ENCODE assay signal across 10 cellular contexts in genomic region chr18:62844850-62845643, GRCh38.
DNase-seq lines count a peak whose midpoint lies in the region; ATAC-seq, FAIRE-seq and TF ChIP-seq lines count a peak whose summit lies in the region.
"Had no signal": no experiment of that assay in that cellular context is flagged by ENCODE, and none has a peak within 500 bp of the region (broad histone marks: within the 10 kb centered on the region; RNA-seq: fewer than 3 reads in every experiment).

No MANE protein-coding gene starts in this region.

- no peak for FAIRE-seq in urothelium cell line (lab: Jason Lieb, UNC)

- no peaks in the 10 kb centered on the region for H3K36me3 ChIP-seq in cardiac muscle cell
- H3K36me3 ChIP-seq in right atrium auricular region, result no peaks in the 10 kb centered on the region
- H3K36me3 ChIP-seq in spleen, result no peaks in the 10 kb centered on the region

- H3K36me3 Mint-ChIP-seq in activated CD4-positive, alpha-beta memory T cell treated with anti-CD3 and anti-CD28 coated beads for 36 hours, result peaks cover 4% of the 10 kb centered on the region
- H3K36me3 Mint-ChIP-seq in stimulated activated naive B cell treated with anti-CD40 and anti-IgM and Interleukin-4, amounts not matched to agents 10 μg/mL and 1 μg/mL and 100 μg/mL, for 72 hours, result peaks cover 17% of the 10 kb centered on the region in 2 donors
- H3K36me3 Mint-ChIP-seq: memory B cell had no signal

- no peaks in the 10 kb centered on the region for H3K27me3 Mint-ChIP-seq in activated CD4-positive, alpha-beta memory T cell treated with anti-CD3 and anti-CD28 coated beads for 36 hours
- H3K27me3 Mint-ChIP-seq in stimulated activated naive B cell treated with anti-CD40 and anti-IgM and Interleukin-4, amounts not matched to agents 10 μg/mL and 1 μg/mL and 100 μg/mL, for 72 hours, result no peaks in the 10 kb centered on the region
- H3K27me3 Mint-ChIP-seq: memory B cell had no signal

- H3K4me3 ChIP-seq in cardiac muscle cell, result no peak overlapping the region
- no peak overlapping the region for H3K4me3 ChIP-seq in right atrium auricular region
- H3K4me3 ChIP-seq in spleen, result no peak overlapping the region

- H3K27me3 ChIP-seq in cardiac muscle cell (no peaks in the 10 kb centered on the region), right atrium auricular region (no peaks in the 10 kb centered on the region), spleen (replicated peaks in 1 of 7) (no peaks in the 10 kb centered on the region)

- peak overlapping the region; percentile 90 for H3K27ac Mint-ChIP-seq in activated CD4-positive, alpha-beta memory T cell treated with anti-CD3 and anti-CD28 coated beads for 36 hours
- H3K27ac Mint-ChIP-seq in stimulated activated naive B cell treated with anti-CD40 and anti-IgM and Interleukin-4, amounts not matched to agents 10 μg/mL and 1 μg/mL and 100 μg/mL, for 72 hours, result peak overlapping the region; percentile 73
- H3K27ac Mint-ChIP-seq: memory B cell had no signal

- POLR2A ChIA-PET in activated CD4-positive, alpha-beta memory T cell treated with anti-CD3 and anti-CD28 coated beads for 36 hours (lab: Charles Lee), result interaction anchor here (1.2 kb wide), 1 partner anchor 128 kb away, joined by 5 read pairs; no protein-coding TSS in a partner anchor

- DNase-seq in cardiac muscle cell (ENCODE audit: low read depth in 1 of 2, low spot score in 1 of 2) (no peak), right atrium auricular region (ENCODE audit: low spot score) (no peak), T1000 (lab: John Stamatoyannopoulos, UW) (no peak), urothelium cell line (ENCODE audit: low spot score) (no peak), spleen (no peak)
- DNase-seq in activated CD4-positive, alpha-beta memory T cell treated with anti-CD3 and anti-CD28 coated beads for 36 hours, result peak; percentile 69
- no peak for DNase-seq in stimulated activated naive B cell treated with anti-CD40 and anti-IgM and Interleukin-4, amounts not matched to agents 10 μg/mL and 1 μg/mL and 100 μg/mL, for 72 hours

- TF ChIP-seq POLR2A in spleen (IDR thresholded peaks at IDR 0.05), result no peak

- H3K9me3 ChIP-seq in cardiac muscle cell (ENCODE audit: low read depth), result no peaks in the 10 kb centered on the region
- H3K9me3 ChIP-seq in right atrium auricular region, result no peaks in the 10 kb centered on the region
- H3K9me3 ChIP-seq in spleen, result no peaks in the 10 kb centered on the region

- peaks cover 33% of the 10 kb centered on the region for H3K4me1 ChIP-seq in cardiac muscle cell (ENCODE audit: low read depth)
- no peaks in the 10 kb centered on the region for H3K4me1 ChIP-seq in right atrium auricular region
- peaks cover 0 to 14% (median 0%) of the 10 kb centered on the region in 6 donors for H3K4me1 ChIP-seq in spleen

- peak overlapping the region; percentile 45 for H3K4me3 Mint-ChIP-seq in activated CD4-positive, alpha-beta memory T cell treated with anti-CD3 and anti-CD28 coated beads for 36 hours
- no peak overlapping the region for H3K4me3 Mint-ChIP-seq in stimulated activated naive B cell treated with anti-CD40 and anti-IgM and Interleukin-4, amounts not matched to agents 10 μg/mL and 1 μg/mL and 100 μg/mL, for 72 hours
- H3K4me3 Mint-ChIP-seq: memory B cell had no signal

- 65 to 78% (median 74%) methylated on average over 7 of the region's 7 CpGs for WGBS in spleen, 5 donors

- H3K27ac ChIP-seq in cardiac muscle cell (peak overlapping the region; percentile 70), right atrium auricular region (peak overlapping the region in 1 of 2 donors; percentile 1), spleen (peak overlapping the region in 1 of 8 donors; percentile 0)
- H3K27ac ChIP-seq: C4-2B had no signal

- TF ChIP-seq CTCF in cardiac muscle cell (IDR thresholded peaks at IDR 0.05; ENCODE audit: low read depth, low read length), result no peak
- no peak for TF ChIP-seq CTCF in right atrium auricular region (IDR thresholded peaks at IDR 0.05)
- no peak for TF ChIP-seq CTCF in spleen (IDR thresholded peaks at IDR 0.05 in 8 of 11, conservative IDR thresholded peaks at IDR 0.05 in 3 of 11)

- H3K4me1 Mint-ChIP-seq in activated CD4-positive, alpha-beta memory T cell treated with anti-CD3 and anti-CD28 coated beads for 36 hours (ENCODE audit: low read depth), result peaks cover 41% of the 10 kb centered on the region
- peaks cover 20 to 36% of the 10 kb centered on the region in 2 donors for H3K4me1 Mint-ChIP-seq in stimulated activated naive B cell treated with anti-CD40 and anti-IgM and Interleukin-4, amounts not matched to agents 10 μg/mL and 1 μg/mL and 100 μg/mL, for 72 hours

- intact Hi-C loops in activated CD4-positive, alpha-beta memory T cell treated with anti-CD3 and anti-CD28 coated beads for 36 hours (cut with micrococcal nuclease), result loop anchor here (1.0 to 10.0 kb wide), 14 partner anchors 24 to 1110 kb away; no protein-coding TSS in a partner anchor
- intact Hi-C loops in spleen (cut with DNase I; ENCODE audit: low total_unique reads), result no loop called here

- peak; percentile 57 for ATAC-seq in HG02870 (IDR thresholded peaks at IDR 0.05; ENCODE audit: unreplicated experiment)
- ATAC-seq in stimulated activated naive B cell treated with anti-CD40 and anti-IgM and Interleukin-4, amounts not matched to agents 10 μg/mL and 1 μg/mL and 100 μg/mL, for 72 hours (replicated peaks), result peak; percentile 56 to 61

- peaks cover 3% of the 10 kb centered on the region for H3K9me3 Mint-ChIP-seq in activated CD4-positive, alpha-beta memory T cell treated with anti-CD3 and anti-CD28 coated beads for 36 hours
- H3K9me3 Mint-ChIP-seq in stimulated activated naive B cell treated with anti-CD40 and anti-IgM and Interleukin-4, amounts not matched to agents 10 μg/mL and 1 μg/mL and 100 μg/mL, for 72 hours, result no peaks in the 10 kb centered on the region
- H3K9me3 Mint-ChIP-seq: memory B cell had no signal

- CTCF ChIA-PET in activated CD4-positive, alpha-beta memory T cell treated with anti-CD3 and anti-CD28 coated beads for 36 hours (lab: Charles Lee), result interaction anchor here (0.9 to 2.0 kb wide), 4 partner anchors 78 to 260 kb away, joined by 4 to 5 read pairs (median 4); partner anchors contain the start of gene PHLPP1
